In the genomic region with DNA sequence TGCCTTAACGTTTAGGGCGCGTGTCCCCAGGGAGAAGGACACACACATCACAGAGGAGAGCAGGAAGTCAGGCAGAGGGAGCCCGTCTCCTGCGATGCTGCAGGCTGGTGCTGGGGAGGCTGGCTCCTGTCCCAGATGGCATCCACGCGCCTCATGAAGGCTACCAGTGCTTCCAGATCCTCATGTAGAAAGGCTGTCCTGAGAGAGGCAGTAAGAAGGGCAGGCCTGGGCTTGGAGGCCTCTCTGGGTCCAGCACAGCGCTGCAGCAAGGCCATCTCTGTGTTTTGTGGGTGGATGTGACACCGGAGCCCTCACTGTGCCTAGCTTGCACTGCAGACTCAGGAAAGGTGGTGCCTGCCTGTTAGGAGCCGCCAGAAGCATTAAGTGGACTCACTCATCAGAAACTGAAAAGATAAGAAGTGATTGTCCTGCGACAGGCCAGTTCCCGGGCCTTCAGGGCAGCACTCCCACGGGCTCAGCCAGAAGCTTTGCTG, we compare ENCODE assay signal across 16 cellular contexts.
DNase-seq lines count a peak whose midpoint lies in the region; ATAC-seq, FAIRE-seq and TF ChIP-seq lines count a peak whose summit lies in the region.
"Had no signal": no experiment of that assay in that cellular context is flagged by ENCODE, and none has a peak within 500 bp of the region (broad histone marks: within the 10 kb centered on the region; RNA-seq: fewer than 3 reads in every experiment).

No MANE protein-coding gene starts in this region.

- peak; percentile 18 for DNase-seq in activated CD8-positive, alpha-beta T cell treated with anti-CD3 and anti-CD28 coated beads, Interleukin-2, amount 10 ng/mL, durations not matched to agents 7 days and 5 days
- DNase-seq in activated CD8-positive, alpha-beta T cell treated with anti-CD3 and anti-CD28 coated beads for 36 hours = no peak
- DNase-seq in amygdala (lab: John Stamatoyannopoulos, UW) (peak in 43 of 56 donors; percentile 18 to 84 (median 58)), kidney (peak; percentile 46), activated T-cell treated with anti-CD3 and anti-CD28 coated beads for 4 hours (no peak)
- no peak for DNase-seq in activated naive CD4-positive, alpha-beta T cell treated with anti-CD3 and anti-CD28 coated beads for 36 hours
- DNase-seq: NCI-H510A treated with DMSO at 0.1 percent for 48 hours, SW 1271, upper lobe of left lung had no signal

- H3K27me3 Mint-ChIP-seq in activated CD8-positive, alpha-beta T cell treated with anti-CD3 and anti-CD28 coated beads, Interleukin-2, amount 10 ng/mL, durations not matched to agents 7 days and 5 days (ENCODE audit: low read depth) = peaks cover 44% of the 10 kb centered on the region
- H3K27me3 Mint-ChIP-seq in activated CD8-positive, alpha-beta T cell treated with anti-CD3 and anti-CD28 coated beads for 36 hours = peaks cover 15% of the 10 kb centered on the region
- H3K27me3 Mint-ChIP-seq in activated naive CD4-positive, alpha-beta T cell treated with anti-CD3 and anti-CD28 coated beads for 36 hours (ENCODE audit: low read depth) = peaks cover 21% of the 10 kb centered on the region

- H3K36me3 ChIP-seq in kidney (ENCODE audit: control insufficient read depth in 1 of 2, insufficient read depth in 2 of 2, low read length in 2 of 2) = no peaks in the 10 kb centered on the region
- H3K36me3 ChIP-seq: upper lobe of left lung had no signal

- CTCF ChIA-PET in activated CD8-positive, alpha-beta T cell treated with anti-CD3 and anti-CD28 coated beads, Interleukin-2, amount 10 ng/mL, durations not matched to agents 7 days and 5 days (lab: Charles Lee) = no interaction called here
- CTCF ChIA-PET in activated CD8-positive, alpha-beta T cell treated with anti-CD3 and anti-CD28 coated beads for 36 hours (lab: Charles Lee) = no interaction called here
- CTCF ChIA-PET in activated naive CD4-positive, alpha-beta T cell treated with anti-CD3 and anti-CD28 coated beads for 36 hours (lab: Charles Lee) = no interaction called here

- H3K4me3 ChIP-seq in kidney (ENCODE audit: low read length in 2 of 2) = no peak overlapping the region
- H3K4me3 ChIP-seq: skin epidermis, upper lobe of left lung had no signal

- H3K36me3 Mint-ChIP-seq in activated CD8-positive, alpha-beta T cell treated with anti-CD3 and anti-CD28 coated beads, Interleukin-2, amount 10 ng/mL, durations not matched to agents 7 days and 5 days (ENCODE audit: low read depth) = no peaks in the 10 kb centered on the region
- H3K36me3 Mint-ChIP-seq in activated CD8-positive, alpha-beta T cell treated with anti-CD3 and anti-CD28 coated beads for 36 hours (ENCODE audit: low read depth) = no peaks in the 10 kb centered on the region
- H3K36me3 Mint-ChIP-seq in activated naive CD4-positive, alpha-beta T cell treated with anti-CD3 and anti-CD28 coated beads for 36 hours (ENCODE audit: low read depth) = no peaks in the 10 kb centered on the region
- H3K36me3 Mint-ChIP-seq: stimulated activated effector memory CD8-positive, alpha-beta T cell treated with anti-CD3 and anti-CD28 coated beads, Interleukin-12 subunit alpha, Interleukin-12 subunit beta, amount 100 ng/mL, for 72 hours had no signal

- no peak overlapping the region for H3K4me3 Mint-ChIP-seq in activated CD8-positive, alpha-beta T cell treated with anti-CD3 and anti-CD28 coated beads, Interleukin-2, amount 10 ng/mL, durations not matched to agents 7 days and 5 days
- H3K4me3 Mint-ChIP-seq in activated CD8-positive, alpha-beta T cell treated with anti-CD3 and anti-CD28 coated beads for 36 hours = no peak overlapping the region
- no peak overlapping the region for H3K4me3 Mint-ChIP-seq in activated naive CD4-positive, alpha-beta T cell treated with anti-CD3 and anti-CD28 coated beads for 36 hours
- H3K4me3 Mint-ChIP-seq: stimulated activated effector memory CD8-positive, alpha-beta T cell treated with anti-CD3 and anti-CD28 coated beads, Interleukin-12 subunit alpha, Interleukin-12 subunit beta, amount 100 ng/mL, for 72 hours had no signal

- no peaks in the 10 kb centered on the region for H3K9me3 ChIP-seq in kidney (ENCODE audit: control insufficient read depth in 1 of 2, low read length in 2 of 2)

- POLR2A ChIA-PET in activated CD8-positive, alpha-beta T cell treated with anti-CD3 and anti-CD28 coated beads, Interleukin-2, amount 10 ng/mL, durations not matched to agents 7 days and 5 days (lab: Charles Lee) = no interaction called here
- POLR2A ChIA-PET in activated CD8-positive, alpha-beta T cell treated with anti-CD3 and anti-CD28 coated beads for 36 hours (lab: Charles Lee) = no interaction called here

- H3K4me1 Mint-ChIP-seq in activated CD8-positive, alpha-beta T cell treated with anti-CD3 and anti-CD28 coated beads, Interleukin-2, amount 10 ng/mL, durations not matched to agents 7 days and 5 days (ENCODE audit: low read depth) = peaks cover 7% of the 10 kb centered on the region
- peaks cover 12% of the 10 kb centered on the region for H3K4me1 Mint-ChIP-seq in activated CD8-positive, alpha-beta T cell treated with anti-CD3 and anti-CD28 coated beads for 36 hours (ENCODE audit: low read depth)
- H3K4me1 Mint-ChIP-seq in activated naive CD4-positive, alpha-beta T cell treated with anti-CD3 and anti-CD28 coated beads for 36 hours (ENCODE audit: low read depth) = peaks cover 6% of the 10 kb centered on the region
- H3K4me1 Mint-ChIP-seq: stimulated activated effector memory CD8-positive, alpha-beta T cell treated with anti-CD3 and anti-CD28 coated beads, Interleukin-12 subunit alpha, Interleukin-12 subunit beta, amount 100 ng/mL, for 72 hours had no signal

- no peaks in the 10 kb centered on the region for H3K9me3 Mint-ChIP-seq in activated CD8-positive, alpha-beta T cell treated with anti-CD3 and anti-CD28 coated beads, Interleukin-2, amount 10 ng/mL, durations not matched to agents 7 days and 5 days (ENCODE audit: insufficient read depth)
- no peaks in the 10 kb centered on the region for H3K9me3 Mint-ChIP-seq in activated CD8-positive, alpha-beta T cell treated with anti-CD3 and anti-CD28 coated beads for 36 hours
- no peaks in the 10 kb centered on the region for H3K9me3 Mint-ChIP-seq in activated naive CD4-positive, alpha-beta T cell treated with anti-CD3 and anti-CD28 coated beads for 36 hours
- H3K9me3 Mint-ChIP-seq: stimulated activated effector memory CD8-positive, alpha-beta T cell treated with anti-CD3 and anti-CD28 coated beads, Interleukin-12 subunit alpha, Interleukin-12 subunit beta, amount 100 ng/mL, for 72 hours had no signal

- intact Hi-C loops in activated CD8-positive, alpha-beta T cell treated with anti-CD3 and anti-CD28 coated beads for 36 hours (cut with micrococcal nuclease) = no loop called here
- intact Hi-C loops in kidney (cut with DNase I) = no loop called here
- intact Hi-C loops in activated naive CD4-positive, alpha-beta T cell treated with anti-CD3 and anti-CD28 coated beads for 36 hours (cut with micrococcal nuclease) = no loop called here

- H3K27ac ChIP-seq in kidney (ENCODE audit: low read depth in 2 of 2, low read length in 2 of 2) (no peak overlapping the region), temporal lobe (ENCODE audit: low read depth, low read length) (peak overlapping the region; percentile 46)
- H3K27ac ChIP-seq: KMS-11, skin epidermis had no signal

- no peak for TF ChIP-seq CTCF in activated CD8-positive, alpha-beta T cell treated with anti-CD3 and anti-CD28 coated beads for 36 hours (IDR thresholded peaks at IDR 0.05)
- no peak for TF ChIP-seq CTCF in kidney (IDR thresholded peaks at IDR 0.05; ENCODE audit: borderline replicate concordance, extremely low read depth, insufficient read depth)

- no peak overlapping the region for H3K9ac ChIP-seq in kidney (ENCODE audit: low read length in 2 of 2)
- H3K9ac ChIP-seq: KMS-11 had no signal

- H3K27ac Mint-ChIP-seq in activated CD8-positive, alpha-beta T cell treated with anti-CD3 and anti-CD28 coated beads, Interleukin-2, amount 10 ng/mL, durations not matched to agents 7 days and 5 days = no peak overlapping the region
- no peak overlapping the region for H3K27ac Mint-ChIP-seq in activated CD8-positive, alpha-beta T cell treated with anti-CD3 and anti-CD28 coated beads for 36 hours
- no peak overlapping the region for H3K27ac Mint-ChIP-seq in activated naive CD4-positive, alpha-beta T cell treated with anti-CD3 and anti-CD28 coated beads for 36 hours
- H3K27ac Mint-ChIP-seq: stimulated activated effector memory CD8-positive, alpha-beta T cell treated with anti-CD3 and anti-CD28 coated beads, Interleukin-12 subunit alpha, Interleukin-12 subunit beta, amount 100 ng/mL, for 72 hours had no signal

- peaks cover 0 to 4% of the 10 kb centered on the region in 2 donors for H3K4me1 ChIP-seq in kidney (ENCODE audit: control insufficient read depth in 1 of 2, insufficient read depth in 1 of 2, low read depth in 1 of 2, low read length in 2 of 2)

- no peak for FAIRE-seq in kidney (lab: Jason Lieb, UNC)
- FAIRE-seq: colon, frontal cortex had no signal

- no peak for ATAC-seq in activated CD8-positive, alpha-beta T cell treated with anti-CD3 and anti-CD28 coated beads, Interleukin-2, amount 10 ng/mL, durations not matched to agents 7 days and 5 days
- no peak for ATAC-seq in activated CD8-positive, alpha-beta T cell treated with anti-CD3 and anti-CD28 coated beads for 36 hours
- no peak for ATAC-seq in HG03521 (IDR thresholded peaks at IDR 0.05; ENCODE audit: unreplicated experiment)
- ATAC-seq: stimulated activated effector memory CD8-positive, alpha-beta T cell treated with anti-CD3 and anti-CD28 coated beads, Interleukin-12 subunit alpha, Interleukin-12 subunit beta, amount 100 ng/mL, for 72 hours had no signal

Comparison
In these comparisons a context has a peak if more than half of its experiments do, and no peak if none do; other contexts are left out.
1. DNase-seq: peak in activated CD8-positive, alpha-beta T cell treated with anti-CD3 and anti-CD28 coated beads, Interleukin-2, amount 10 ng/mL, durations not matched to agents 7 days and 5 days (single experiment), amygdala (43 of 56) and kidney (single experiment); none in activated CD8-positive, alpha-beta T cell treated with anti-CD3 and anti-CD28 coated beads for 36 hours (single experiment), activated T-cell treated with anti-CD3 and anti-CD28 coated beads for 4 hours (single experiment) and activated naive CD4-positive, alpha-beta T cell treated with anti-CD3 and anti-CD28 coated beads for 36 hours (single experiment).